In genomic region chr7:108463613-108464012, GRCh38 we compare ENCODE assay signal across 14 cellular contexts. TPM values are rescaled to one million over a fixed set of nuclear protein-coding genes. Genes with fewer than 3 reads are reported as not detected.
"Had no signal": no experiment of that assay in that cellular context is flagged by ENCODE, and none has a peak within 500 bp of the region (broad histone marks: within the 10 kb centered on the region; RNA-seq: fewer than 3 reads in every experiment).

No MANE protein-coding gene starts in this region.

- DNase-seq: activated CD4-positive, alpha-beta memory T cell treated with anti-CD3 and anti-CD28 coated beads, Interleukin-2, amount 10 ng/mL, durations not matched to agents 7 days and 5 days; dermis blood vessel endothelial cell; effector memory CD8-positive, alpha-beta T cell; foreskin melanocyte; kidney glomerular epithelial cell; nephron progenitor cell; occipital lobe; stimulated activated CD4-positive, alpha-beta T cell treated with anti-CD3 and anti-CD28 coated beads, Interleukin-2, amount 100 ng/mL, for 48 hours; SW 1271 had no signal

- ATAC-seq: effector memory CD8-positive, alpha-beta T cell; stimulated activated memory B cell treated with anti-CD40 and anti-IgM and Interleukin-4, amounts not matched to agents 10 μg/mL and 1 μg/mL and 100 μg/mL, for 72 hours had no signal

- H3K36me3 Mint-ChIP-seq: stimulated activated memory B cell treated with anti-CD40 and anti-IgM and Interleukin-4, amounts not matched to agents 10 μg/mL and 1 μg/mL and 100 μg/mL, for 72 hours; type B pancreatic cell had no signal

- H3K4me3 Mint-ChIP-seq: activated CD4-positive, alpha-beta memory T cell treated with anti-CD3 and anti-CD28 coated beads, Interleukin-2, amount 10 ng/mL, durations not matched to agents 7 days and 5 days; effector memory CD8-positive, alpha-beta T cell; nephron progenitor cell; stimulated activated memory B cell treated with anti-CD40 and anti-IgM and Interleukin-4, amounts not matched to agents 10 μg/mL and 1 μg/mL and 100 μg/mL, for 72 hours; type B pancreatic cell had no signal

- H3K4me1 Mint-ChIP-seq: activated CD4-positive, alpha-beta memory T cell treated with anti-CD3 and anti-CD28 coated beads, Interleukin-2, amount 10 ng/mL, durations not matched to agents 7 days and 5 days had no signal

- H3K27ac Mint-ChIP-seq: activated CD4-positive, alpha-beta memory T cell treated with anti-CD3 and anti-CD28 coated beads, Interleukin-2, amount 10 ng/mL, durations not matched to agents 7 days and 5 days; activated T-helper 2 cell treated with anti-CD3 and anti-CD28 coated beads, Interferon-gamma antibody, Interleukin-2, Interleukin-4, amounts not matched to agents 10 μg/mL and 5 μg/mL and 100 μg/mL, durations not matched to agents 14 hours and 24 hours and 36 hours; effector memory CD8-positive, alpha-beta T cell; nephron progenitor cell; stimulated activated memory B cell treated with anti-CD40 and anti-IgM and Interleukin-4, amounts not matched to agents 10 μg/mL and 1 μg/mL and 100 μg/mL, for 72 hours; type B pancreatic cell had no signal

- FAIRE-seq: astrocyte, bronchial epithelial cell had no signal

- H3K9me3 Mint-ChIP-seq: activated CD4-positive, alpha-beta memory T cell treated with anti-CD3 and anti-CD28 coated beads, Interleukin-2, amount 10 ng/mL, durations not matched to agents 7 days and 5 days; activated T-helper 2 cell treated with anti-CD3 and anti-CD28 coated beads, Interferon-gamma antibody, Interleukin-2, Interleukin-4, amounts not matched to agents 10 μg/mL and 5 μg/mL and 100 μg/mL, durations not matched to agents 14 hours and 24 hours and 36 hours; effector memory CD8-positive, alpha-beta T cell; nephron progenitor cell; stimulated activated memory B cell treated with anti-CD40 and anti-IgM and Interleukin-4, amounts not matched to agents 10 μg/mL and 1 μg/mL and 100 μg/mL, for 72 hours; type B pancreatic cell had no signal

RNA-seq across cellular contexts. Expression of gene NRCAM, which starts 7.4 kb away (rescaled TPM):
- total RNA-seq: activated CD4-positive, alpha-beta memory T cell treated with anti-CD3 and anti-CD28 coated beads, Interleukin-2, amount 10 ng/mL, durations not matched to agents 7 days and 5 days had no signal
